1 cellular context compared by ENCODE assay signal in genomic region chr9:137428841-137429545, GRCh38.
A peak's percentile ranks its signal among the peaks of the same experiment; 100 is the strongest.
TF ChIP-seq lines count a peak whose summit lies in the region.

No MANE protein-coding gene starts in this region.

TF ChIP-seq in HepG2, 621 proteins besides CTCF, POLR2A, EP300 and RAD21:
- TF ChIP-seq AGO2 (optimal IDR thresholded peaks at IDR 0.05; ENCODE audit: low read depth, low read length): peak; percentile 66
- 0 out of 2 replicates have a peak, but pooled peaks have one; percentile 12 for TF ChIP-seq ZNF768 (CRISPR knock-in tag; IDR thresholded peaks at IDR 0.05)
- no peak for TF ChIP-seq ZNF781 (CRISPR knock-in tag; IDR thresholded peaks at IDR 0.05; ENCODE audit: borderline replicate concordance, not compliant biosample characterization)
- 0 out of 2 replicates have a peak, but pooled peaks have one; percentile 10 for TF ChIP-seq HNRNPL (IDR thresholded peaks at IDR 0.05; ENCODE audit: low read depth, low read length)
TF ChIP-seq in HepG2: peak in this region for 3.
